9 cellular contexts compared by ENCODE assay signal in the genomic region with DNA sequence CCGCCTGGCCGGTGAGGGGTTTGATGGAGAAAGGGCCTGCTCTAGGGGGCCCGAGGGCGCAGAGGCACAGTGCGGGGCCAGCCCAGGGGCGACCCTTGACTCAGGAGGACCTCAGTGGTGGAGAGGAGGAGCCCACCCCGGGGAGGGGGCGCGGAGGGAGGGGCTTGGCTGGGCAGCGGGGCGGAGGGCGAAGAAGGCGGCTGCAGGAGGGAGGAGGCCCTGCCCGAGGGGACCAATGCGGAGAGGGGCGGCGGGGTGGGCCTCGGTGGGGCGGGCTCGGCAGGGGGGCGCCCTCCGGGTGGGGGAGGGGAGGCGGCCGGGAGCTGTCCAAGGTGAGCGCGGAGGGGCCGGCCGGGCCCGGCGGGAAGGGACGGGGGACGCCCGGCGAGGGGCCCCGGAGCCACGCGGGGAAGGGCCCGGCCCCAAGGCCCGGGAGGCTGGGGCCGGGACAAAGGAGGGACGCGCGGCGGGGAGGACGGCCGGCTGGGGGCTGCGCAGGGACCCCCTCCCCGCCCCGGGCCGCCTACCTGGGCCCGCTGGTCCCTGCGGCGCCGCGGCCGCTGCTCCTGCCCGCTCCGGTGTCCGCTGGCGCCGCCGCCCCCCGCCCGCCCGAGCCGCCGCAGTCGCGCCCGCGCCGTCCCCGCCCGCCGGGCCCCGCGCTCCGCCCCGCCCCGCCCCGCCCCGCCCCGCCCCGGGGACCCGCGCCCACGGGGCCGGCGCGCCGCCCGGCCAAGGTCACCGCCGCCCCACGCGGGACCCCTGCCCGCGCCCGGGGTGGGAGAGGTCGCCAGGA. TPM values are rescaled to one million over a fixed set of nuclear protein-coding genes. Genes with fewer than 3 reads are reported as not detected.
DNase-seq lines count a peak whose midpoint lies in the region; ATAC-seq, FAIRE-seq and TF ChIP-seq lines count a peak whose summit lies in the region.
"Had no signal": no experiment of that assay in that cellular context is flagged by ENCODE, and none has a peak within 500 bp of the region (broad histone marks: within the 10 kb centered on the region; RNA-seq: fewer than 3 reads in every experiment).

A gene with protein sequence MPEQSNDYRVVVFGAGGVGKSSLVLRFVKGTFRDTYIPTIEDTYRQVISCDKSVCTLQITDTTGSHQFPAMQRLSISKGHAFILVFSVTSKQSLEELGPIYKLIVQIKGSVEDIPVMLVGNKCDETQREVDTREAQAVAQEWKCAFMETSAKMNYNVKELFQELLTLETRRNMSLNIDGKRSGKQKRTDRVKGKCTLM (minus strand): TSS at position 596 of the 793 bp plus-strand sequence. CDS start 3,566 bp downstream, outside the sequence.

- H2AFZ ChIP-seq in H1 (ENCODE audit: low read length): no peak within 1 kb of the TSS

- H3K14ac ChIP-seq in H1 (ENCODE audit: insufficient read length): no peak within 1 kb of the TSS

- CTCF ChIA-PET in H1 (lab: Charles Lee; ENCODE audit: partially characterized antibody): no interaction called here

- no peak for FAIRE-seq in H1 (lab: Jason Lieb, UNC)

- H3K36me3 Mint-ChIP-seq in nephron (ENCODE audit: low read depth): no peaks in the 10 kb centered on the region

- H2BK120ac ChIP-seq in H1 (replicated peaks; ENCODE audit: low read depth, low read length): no peak within 1 kb of the TSS

- POLR2A ChIA-PET in H1 (lab: Charles Lee; ENCODE audit: partially characterized antibody): interaction anchor here (1.1 to 1.5 kb wide), 4 partner anchors 15 to 50 kb away, joined by 3 to 8 read pairs (median 4); a partner anchor contains a TSS

- TF ChIP-seq POLR2A in H1 (IDR thresholded peaks at IDR 0.05; ENCODE audit: control extremely low read depth in 1 of 2, low read depth in 2 of 2, low read length in 2 of 2): no peak
- TF ChIP-seq POLR2A in thyroid gland (IDR thresholded peaks at IDR 0.05): no peak

- peaks cover 33% of the 10 kb centered on the region for H3K27me3 Mint-ChIP-seq in nephron (ENCODE audit: low read depth)

- H3K79me2 ChIP-seq in H1 (ENCODE audit: control insufficient read depth in 1 of 2, insufficient read depth in 2 of 2, low read length in 2 of 2): no peaks in the 10 kb centered on the region

- no peak within 1 kb of the TSS for H3K27ac Mint-ChIP-seq in nephron

- H2BK15ac ChIP-seq in H1 (ENCODE audit: low read length): no peak within 1 kb of the TSS; the same call in 1 of the 2 replicates

- no peak for TF ChIP-seq RAD21 in H1 (IDR thresholded peaks at IDR 0.05 in 1 of 2, conservative IDR thresholded peaks at IDR 0.05 in 1 of 2; ENCODE audit: low read depth in 2 of 2, low read length in 2 of 2)

- DNase-seq in AG09309 (ENCODE audit: low read depth) (no peak), H1 (ENCODE audit: low read depth in 1 of 2, low spot score in 2 of 2) (peak in 1 of 2 experiments; percentile 77), thyroid gland (no peak)
- DNase-seq in activated effector memory CD4-positive, alpha-beta T cell treated with Interleukin-2 at 50 U/mL for 16 hours: no peak
- no peak for DNase-seq in effector CD8-positive, alpha-beta T cell (lab: John Stamatoyannopoulos, UW)
- DNase-seq: mucosa of descending colon had no signal

- no peak within 1 kb of the TSS for H2AK5ac ChIP-seq in H1 (ENCODE audit: low read depth, low read length)

- H3K4ac ChIP-seq in H1 (replicated peaks; ENCODE audit: insufficient read length, low read depth, low read length): no peak within 1 kb of the TSS

- peak within 1 kb of the TSS; percentile 85 for H4K91ac ChIP-seq in H1 (replicated peaks; ENCODE audit: insufficient read length, low read length)

- H3K4me1 Mint-ChIP-seq in nephron: peaks cover 9% of the 10 kb centered on the region

- intact Hi-C loops in thyroid gland (cut with DNase I): no loop called here

- peaks cover under 1% of the 10 kb centered on the region for H3K9me3 Mint-ChIP-seq in nephron

- H3K9me3 ChIP-seq in HUES6 (ENCODE audit: control insufficient read depth, insufficient read depth, low read depth, low read length) (no peaks in the 10 kb centered on the region; the same call in 1 of the 2 replicates), H1 (ENCODE audit: insufficient read depth in 2 of 2, low read depth in 1 of 2, low read length in 1 of 2) (0 out of 4 replicates have a peak, but pooled peaks cover 0 to 3% of the 10 kb centered on the region in 2 experiments), thyroid gland (no peaks in the 10 kb centered on the region)
- H3K9me3 ChIP-seq: mucosa of descending colon had no signal

- H3K4me1 ChIP-seq in HUES6 (ENCODE audit: control insufficient read depth, insufficient read depth, low read length) (peaks cover 13% of the 10 kb centered on the region; the same call in 1 of the 2 replicates), H1 (replicated peaks in 1 of 4; ENCODE audit: control insufficient read depth in 3 of 4, insufficient read depth in 4 of 4, low read length in 3 of 4) (peaks cover 0 to 15% (median 6%) of the 10 kb centered on the region in 4 experiments; a peak in 6 of 7 replicates), thyroid gland (peaks cover 6 to 21% of the 10 kb centered on the region in 2 donors)

- H4K5ac ChIP-seq in H1 (ENCODE audit: insufficient read length, low read depth, low read length): peak within 1 kb of the TSS; percentile 36

- H3K27me3 ChIP-seq in HUES6 (ENCODE audit: control insufficient read depth, insufficient read depth, low read length) (peaks cover 17% of the 10 kb centered on the region), H1 (replicated peaks in 1 of 4; ENCODE audit: control insufficient read depth in 3 of 4, extremely low read depth in 1 of 4, insufficient read depth in 3 of 4, low read length in 3 of 4) (peaks cover 0 to 7% (median 3%) of the 10 kb centered on the region in 4 experiments; a peak in 4 of 7 replicates), thyroid gland (peaks cover 9% of the 10 kb centered on the region)

- H3K27ac ChIP-seq in HUES6 (ENCODE audit: low read depth, low read length) (no peak within 1 kb of the TSS; the same call in 1 of the 2 replicates), H1 (ENCODE audit: low read depth, low read length) (no peak within 1 kb of the TSS), thyroid gland (no peak within 1 kb of the TSS)

- TF ChIP-seq CTCF in AG09309 (IDR thresholded peaks at IDR 0.05; ENCODE audit: control insufficient read depth, insufficient read depth, low read depth, low read length, missing control alignments): no peak
- no peak for TF ChIP-seq CTCF in H1 (IDR thresholded peaks at IDR 0.05; ENCODE audit: control extremely low read depth in 1 of 3, insufficient read depth in 1 of 3, low read depth in 1 of 3, low read length in 3 of 3)
- no peak for TF ChIP-seq CTCF in nephron (IDR thresholded peaks at IDR 0.05; ENCODE audit: unreplicated experiment in 3 of 3)
- no peak for TF ChIP-seq CTCF in thyroid gland (IDR thresholded peaks at IDR 0.05)

- H4K20me1 ChIP-seq in H1 (replicated peaks in 1 of 2; ENCODE audit: control insufficient read depth in 1 of 2, insufficient read depth in 2 of 2, low read length in 2 of 2): peaks cover 0 to 4% of the 10 kb centered on the region in 2 experiments

- peak within 1 kb of the TSS; percentile 79 to 88 (median 87) for H3K4me3 Mint-ChIP-seq in nephron

- H3K79me1 ChIP-seq in H1 (ENCODE audit: low read depth, low read length): no peaks in the 10 kb centered on the region

- H3K9ac ChIP-seq in HUES6 (ENCODE audit: low read length) (peak within 1 kb of the TSS; percentile 19), H1 (replicated peaks in 1 of 4; ENCODE audit: extremely low read depth in 1 of 4, low read depth in 3 of 4, low read length in 3 of 4) (peak within 1 kb of the TSS in 1 of 4 experiments; percentile 10; a peak in 2 of 7 replicates)

- peak within 1 kb of the TSS; percentile 81; the same call in 1 of the 2 replicates for H2BK5ac ChIP-seq in H1 (ENCODE audit: low read depth, low read length)

- no peak for TF ChIP-seq EP300 in H1 (IDR thresholded peaks at IDR 0.05; ENCODE audit: borderline replicate concordance in 1 of 2, low read depth in 2 of 2, low read length in 2 of 2)

- H3K4me3 ChIP-seq in AG09309 (ENCODE audit: control insufficient read depth, low read depth, low read length) (peak within 1 kb of the TSS; percentile 74), HUES6 (ENCODE audit: low read depth, low read length) (peak within 1 kb of the TSS; percentile 60), H1 (ENCODE audit: extremely low read depth in 1 of 4, insufficient read depth in 2 of 4, low read depth in 3 of 4, low read length in 4 of 4) (peak within 1 kb of the TSS; percentile 43 to 89 (median 52)), thyroid gland (replicated peaks in 1 of 3) (peak within 1 kb of the TSS in 1 of 3 donors; percentile 12)
- H3K4me3 ChIP-seq: mucosa of descending colon had no signal

- no peak within 1 kb of the TSS for H3K23ac ChIP-seq in H1 (ENCODE audit: insufficient read length)

- H3K36me3 ChIP-seq in HUES6 (ENCODE audit: control insufficient read depth, insufficient read depth, low read length): no peaks in the 10 kb centered on the region
- H3K36me3 ChIP-seq in H1 (ENCODE audit: control insufficient read depth in 2 of 4, insufficient read depth in 4 of 4, low read length in 3 of 4): peaks cover 0 to 7% (median 0%) of the 10 kb centered on the region in 4 experiments; a peak in 1 of 8 replicates
- no peaks in the 10 kb centered on the region for H3K36me3 ChIP-seq in thyroid gland

- WGBS in H1 (ENCODE audit: extremely low coverage in 1 of 2, insufficient coverage in 1 of 2, insufficient read length in 1 of 2, insufficient replicate concordance in 2 of 2, low coverage in 1 of 2, low lambda C conversion rate in 2 of 2, missing lambda C conversion rate in 1 of 2), 2 experiments: no CpG with 5 or more reads among the region's 100 CpGs
- WGBS in thyroid gland, 2 donors: 3 to 4% methylated on average over 6 to 9 of the region's 100 CpGs

- peaks cover 12% of the 10 kb centered on the region; the same call in 1 of the 2 replicates for H3K23me2 ChIP-seq in H1 (ENCODE audit: low read depth, low read length)

- peak within 1 kb of the TSS; percentile 86 to 94 for H3K4me2 ChIP-seq in H1 (ENCODE audit: insufficient read depth in 1 of 2, low read depth in 2 of 2, low read length in 2 of 2)

- H2BK20ac ChIP-seq in H1 (ENCODE audit: low read length): no peak within 1 kb of the TSS

- H3K56ac ChIP-seq in H1 (replicated peaks; ENCODE audit: insufficient read length, low read depth, low read length): peak within 1 kb of the TSS; percentile 69

- no peak for ATAC-seq in HG02981 (IDR thresholded peaks at IDR 0.05; ENCODE audit: unreplicated experiment)
- ATAC-seq: mucosa of descending colon had no signal

- peak within 1 kb of the TSS; percentile 60 for H3K18ac ChIP-seq in H1 (ENCODE audit: extremely low read depth, low read length)

- peak within 1 kb of the TSS; percentile 46; the same call in 1 of the 2 replicates for H4K8ac ChIP-seq in H1 (ENCODE audit: extremely low read depth, insufficient read depth, low read length)

- no peak within 1 kb of the TSS for H2BK12ac ChIP-seq in H1 (ENCODE audit: low read depth, low read length)

RNA-seq across cellular contexts. Expression of the gene that starts here (rescaled TPM):
- 21.3 and 22.3 TPM in 2 replicates for total RNA-seq in H1 (2021; fragmentation: NEBNext Ultra II Directional; extraction: Animal tissue kit (Norgen Biotek cat#: 25700))
- 20.2 and 20.8 TPM in 2 replicates for polyA plus RNA-seq in H1 (2011; rRNA removed)
- polyA plus RNA-seq in H1 (2011; cell fraction: cytosol; rRNA removed): 21.4 TPM
- 19.1 TPM for polyA plus RNA-seq in H1 (2011; cell fraction: nucleus; rRNA removed)
- polyA plus RNA-seq in H1 (2012, experiment 1 of 2): 15.2 to 24.1 TPM (median 21.6 TPM) in 4 replicates
- 22.4 TPM for polyA plus RNA-seq in H1 (2012, experiment 2 of 2)
- 9.3 TPM for polyA plus RNA-seq in H1 (2013, experiment 1 of 2)
- polyA plus RNA-seq in H1 (2013, experiment 2 of 2): 9.8 TPM
- polyA minus RNA-seq in H1 (2011; rRNA and poly(A)+ RNA removed): 10.0 and 13.0 TPM in 2 replicates
- 20.5 TPM for polyA minus RNA-seq in H1 (2011; cell fraction: cytosol; rRNA and poly(A)+ RNA removed)
- 7.2 TPM for polyA minus RNA-seq in H1 (2011; cell fraction: nucleus; rRNA and poly(A)+ RNA removed)
- total RNA-seq in thyroid gland: under 1 TPM; 0.27 to 0.67 (median 0.40) TPM

Comparison
In these comparisons a context has a peak if more than half of its experiments do, and no peak if none do; other contexts are left out.
1. RNA of the gene that starts here (total RNA-seq): 21.3 to 22.3 TPM in H1; 0.27 to 0.67 TPM in thyroid gland; every median in the first group is over 10 times any median in the second.